Comparison of ENCODE assay signal across 8 cellular contexts in the genomic region with DNA sequence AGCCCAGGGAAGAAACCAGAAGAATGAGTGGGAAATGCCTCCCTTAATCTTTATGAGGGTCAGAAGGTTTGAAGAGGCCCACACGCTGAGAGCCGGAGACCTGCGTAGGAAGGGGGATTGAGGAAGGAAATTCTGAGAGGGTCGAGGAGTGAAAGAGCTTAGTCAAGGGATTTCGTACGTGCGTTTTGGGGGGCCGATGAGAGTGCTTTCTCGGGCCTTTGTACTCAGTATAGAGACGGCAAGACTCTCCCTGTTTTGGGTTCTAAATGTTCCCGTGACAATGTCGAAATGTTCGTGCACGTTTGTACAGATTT. TPM values are rescaled to one million over a fixed set of nuclear protein-coding genes. Genes with fewer than 3 reads are reported as not detected.
A peak's percentile ranks its signal among the peaks of the same experiment; 100 is the strongest.
DNase-seq lines count a peak whose midpoint lies in the region; ATAC-seq and TF ChIP-seq lines count a peak whose summit lies in the region.

No MANE protein-coding gene starts in this region.

- DNase-seq in BE2C = no peak
- no peak for DNase-seq in brain microvascular endothelial cell
- DNase-seq in 8988T = no peak
- DNase-seq in GM19238 (ENCODE audit: insufficient read length, low spot score) = no peak
- DNase-seq in SIG-M5 (lab: John Stamatoyannopoulos, UW) = no peak

- ATAC-seq in HG02571 (IDR thresholded peaks at IDR 0.05; ENCODE audit: unreplicated experiment) (peak; percentile 2), GM21447 (IDR thresholded peaks at IDR 0.05; ENCODE audit: unreplicated experiment) (no peak)

- H3K4me1 ChIP-seq in BE2C (no peaks in the 10 kb centered on the region), muscle layer of duodenum (ENCODE audit: control insufficient read depth in 1 of 2, insufficient read depth in 2 of 2, low read length in 2 of 2) (peaks cover 0 to 35% of the 10 kb centered on the region in 2 donors)

- TF ChIP-seq CTCF in BE2C (IDR thresholded peaks at IDR 0.05; ENCODE audit: low read depth, low read length) (no peak), brain microvascular endothelial cell (IDR thresholded peaks at IDR 0.05; ENCODE audit: low read depth, low read length, missing control alignments) (no peak)

- H3K27ac ChIP-seq in brain microvascular endothelial cell = peak overlapping the region; percentile 100
- peak overlapping the region; percentile 98 for H3K27ac ChIP-seq in muscle layer of duodenum (ENCODE audit: low read length)

- H3K4me3 ChIP-seq in BE2C (ENCODE audit: low read depth, low read length) = peak overlapping the region; percentile 90
- H3K4me3 ChIP-seq in brain microvascular endothelial cell (ENCODE audit: low read depth, low read length) = peak overlapping the region; percentile 86
- H3K4me3 ChIP-seq in muscle layer of duodenum (ENCODE audit: low read depth in 1 of 2, low read length in 2 of 2) = peak overlapping the region; percentile 90 to 97

- H3K36me3 ChIP-seq in BE2C = no peaks in the 10 kb centered on the region
- H3K36me3 ChIP-seq in brain microvascular endothelial cell (replicated peaks) = peaks cover 3% of the 10 kb centered on the region
- H3K36me3 ChIP-seq in muscle layer of duodenum (ENCODE audit: control insufficient read depth in 1 of 2, insufficient read depth in 2 of 2, low read length in 2 of 2) = peaks cover 0 to 5% of the 10 kb centered on the region in 2 donors

- H3K9me3 ChIP-seq in BE2C (no peaks in the 10 kb centered on the region), muscle layer of duodenum (ENCODE audit: control insufficient read depth in 1 of 2, low read length in 2 of 2) (no peaks in the 10 kb centered on the region)

- no peaks in the 10 kb centered on the region for H3K27me3 ChIP-seq in BE2C
- no peaks in the 10 kb centered on the region for H3K27me3 ChIP-seq in brain microvascular endothelial cell (replicated peaks)
- H3K27me3 ChIP-seq in muscle layer of duodenum (ENCODE audit: low read depth, low read length) = no peaks in the 10 kb centered on the region

- in situ Hi-C loops in brain microvascular endothelial cell (cut with HindIII; ENCODE audit: low pct_ligation_motif_present, low sequenced_read_pairs) = no loop called here

RNA-seq across cellular contexts. Expression of a gene that starts 0.5 kb away (rescaled TPM):
- 254 TPM for polyA plus RNA-seq in BE2C (2012; ENCODE audit: insufficient read depth, insufficient read length, low read depth)
